19 cellular contexts compared by ENCODE assay signal in genomic region chr9:97788763-97789663, GRCh38.
A peak's percentile ranks its signal among the peaks of the same experiment; 100 is the strongest.
DNase-seq lines count a peak whose midpoint lies in the region; ATAC-seq and TF ChIP-seq lines count a peak whose summit lies in the region.
"Had no signal": no experiment of that assay in that cellular context is flagged by ENCODE, and none has a peak within 500 bp of the region (broad histone marks: within the 10 kb centered on the region; RNA-seq: fewer than 3 reads in every experiment).

No MANE protein-coding gene starts in this region.

- no peaks in the 10 kb centered on the region for H4K20me1 ChIP-seq in GM23248 (ENCODE audit: insufficient read depth)

- no peak overlapping the region for H3K9ac ChIP-seq in GM23248

- 57 to 61% methylated on average over 7 of the region's 7 CpGs for WGBS in GM23248 (ENCODE audit: low coverage in 1 of 2, low lambda C conversion rate in 2 of 2, missing lambda C conversion rate in 2 of 2), 2 experiments
- WGBS in thyroid gland, 2 donors = 76 to 82% methylated on average over 7 of the region's 7 CpGs

- peak; percentile 70 for DNase-seq in GM23248
- DNase-seq in NCI-H226 = peak; percentile 51
- DNase-seq in foreskin keratinocyte = peak in 1 of 2 donors; percentile 62
- DNase-seq in thyroid gland = peak in 1 of 2 donors; percentile 40
- DNase-seq in lower lobe of right lung = no peak
- no peak for DNase-seq in T-helper 1 cell
- no peak for DNase-seq in NAMALWA (ENCODE audit: low spot score)
- DNase-seq: activated CD4-positive, CD25-positive, alpha-beta regulatory T cell; activated naive CD4-positive, alpha-beta T cell treated with anti-CD3 and anti-CD28 coated beads for 36 hours; activated T-cell treated with anti-CD3 and anti-CD28 coated beads, Interleukin-2, amount 50 U/mL, for 48 hours; CD4-positive, alpha-beta memory T cell; immature natural killer cell; mucosa of descending colon; NCI-H1436; NCI-H526; posterior cingulate gyrus; substantia nigra; uterus had no signal

- peak; percentile 28 for TF ChIP-seq CTCF in foreskin keratinocyte (conservative IDR thresholded peaks at IDR 0.05)
- TF ChIP-seq CTCF in thyroid gland (IDR thresholded peaks at IDR 0.05) = no peak
- no peak for TF ChIP-seq CTCF in lower lobe of right lung (IDR thresholded peaks at IDR 0.05)

- H3K27ac ChIP-seq in GM23248 = no peak overlapping the region
- no peak overlapping the region for H3K27ac ChIP-seq in foreskin keratinocyte
- peak overlapping the region; percentile 17 to 86 (median 85) for H3K27ac ChIP-seq in thyroid gland
- no peak overlapping the region for H3K27ac ChIP-seq in lower lobe of right lung
- H3K27ac ChIP-seq: ascending aorta, uterus had no signal

- H3K27me3 ChIP-seq in GM23248 (replicated peaks; ENCODE audit: insufficient read depth) = peaks cover 51% of the 10 kb centered on the region
- H3K27me3 ChIP-seq in foreskin keratinocyte = no peaks in the 10 kb centered on the region
- no peaks in the 10 kb centered on the region for H3K27me3 ChIP-seq in thyroid gland
- H3K27me3 ChIP-seq in lower lobe of right lung (ENCODE audit: low read depth) = peaks cover 5% of the 10 kb centered on the region
- H3K27me3 ChIP-seq: ascending aorta, uterus had no signal

- H2AFZ ChIP-seq in GM23248 = no peak overlapping the region

- H3K4me3 ChIP-seq in GM23248 = no peak overlapping the region
- no peak overlapping the region for H3K4me3 ChIP-seq in thyroid gland (replicated peaks in 1 of 3)
- no peak overlapping the region for H3K4me3 ChIP-seq in lower lobe of right lung
- H3K4me3 ChIP-seq: ascending aorta, mucosa of descending colon, uterus had no signal

- H3K9me3 ChIP-seq in GM23248 (ENCODE audit: low read depth) = no peaks in the 10 kb centered on the region
- no peaks in the 10 kb centered on the region for H3K9me3 ChIP-seq in thyroid gland
- H3K9me3 ChIP-seq in lower lobe of right lung = no peaks in the 10 kb centered on the region
- H3K9me3 ChIP-seq: ascending aorta, mucosa of descending colon, uterus had no signal

- H3K4me1 ChIP-seq in GM23248 (ENCODE audit: insufficient read depth) (no peaks in the 10 kb centered on the region), foreskin keratinocyte (peaks cover 9% of the 10 kb centered on the region), thyroid gland (peaks cover 23 to 63% of the 10 kb centered on the region in 2 donors), lower lobe of right lung (no peaks in the 10 kb centered on the region)
- H3K4me1 ChIP-seq: ascending aorta, uterus had no signal

- H3K9me2 ChIP-seq in GM23248 (ENCODE audit: insufficient read depth) = no peaks in the 10 kb centered on the region

- ATAC-seq in foreskin keratinocyte (peak; percentile 59), lower lobe of right lung (no peak)
- ATAC-seq: mucosa of descending colon had no signal

- H3K36me3 ChIP-seq in GM23248 (ENCODE audit: low read depth) (no peaks in the 10 kb centered on the region), thyroid gland (no peaks in the 10 kb centered on the region), lower lobe of right lung (no peaks in the 10 kb centered on the region)
- H3K36me3 ChIP-seq: ascending aorta, uterus had no signal

- intact Hi-C loops in thyroid gland (cut with DNase I) (no loop called here), lower lobe of right lung (cut with DNase I) (no loop called here)

- no peak overlapping the region for H3K4me2 ChIP-seq in GM23248 (ENCODE audit: unreplicated experiment)

- no peaks in the 10 kb centered on the region for H3F3A ChIP-seq in GM23248 (ENCODE audit: insufficient read depth)

- H3K79me2 ChIP-seq in GM23248 (ENCODE audit: insufficient read depth) = no peaks in the 10 kb centered on the region

- in situ Hi-C loops in GM23248 (cut with MboI) = no loop called here

- peak in 1 of 2 donors; percentile 4 for TF ChIP-seq POLR2A in thyroid gland (IDR thresholded peaks at IDR 0.05)

Comparison
In these comparisons a context has a peak if more than half of its experiments do, and no peak if none do; other contexts are left out.
1. DNase-seq: peak in GM23248 (single experiment) and NCI-H226 (single experiment); none in lower lobe of right lung (single experiment), T-helper 1 cell (0 of 5) and NAMALWA (single experiment).
2. H3K27ac ChIP-seq: peak in thyroid gland (3 of 3); none in GM23248 (single experiment), foreskin keratinocyte (single experiment) and lower lobe of right lung (single experiment).